Comparison of ENCODE assay signal across 1 cellular context in the genomic region with DNA sequence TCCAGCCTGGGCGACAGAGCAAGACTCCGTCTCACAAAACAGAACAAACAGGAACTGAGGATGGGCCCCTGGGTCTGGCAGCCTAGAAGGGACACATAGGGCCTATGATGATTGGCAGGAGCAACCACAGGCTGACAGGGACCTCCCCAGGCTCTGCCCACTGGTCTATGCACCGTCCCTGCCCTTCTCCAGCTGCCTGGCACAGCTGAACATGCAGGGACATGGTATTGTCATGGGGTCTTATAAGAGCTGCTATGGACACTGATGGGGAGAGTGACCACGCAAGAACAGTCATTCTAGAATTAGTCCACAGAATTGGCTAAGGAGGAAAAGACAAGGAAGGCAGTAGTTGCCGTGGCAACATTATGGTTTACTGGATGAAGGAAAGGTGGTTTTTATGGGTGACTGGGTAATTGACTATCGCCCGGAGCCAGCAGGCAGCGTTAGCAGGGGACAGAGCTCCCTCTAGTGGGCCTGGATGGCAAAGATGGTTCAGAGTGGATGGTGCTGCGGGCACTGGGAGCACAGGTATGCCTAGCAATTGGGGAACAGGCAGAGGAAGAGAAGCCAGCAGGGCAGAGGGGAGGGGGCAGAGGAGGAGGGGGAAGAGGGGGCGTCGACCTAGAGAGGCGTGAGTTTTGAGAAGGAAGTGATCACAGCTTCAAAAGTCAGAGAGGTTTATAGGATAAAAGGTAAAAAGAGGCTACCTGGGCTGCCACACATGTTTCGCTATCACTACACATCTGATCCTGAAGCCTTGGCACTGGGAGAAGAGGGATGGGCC.
TF ChIP-seq lines count a peak whose summit lies in the region.

No MANE protein-coding gene starts in this region.

TF ChIP-seq in HepG2, 621 proteins besides CTCF, POLR2A, EP300 and RAD21 (continues in another document):
- TF ChIP-seq MIER3 (CRISPR knock-in tag; IDR thresholded peaks at IDR 0.05; ENCODE audit: borderline replicate concordance): no peak
- TF ChIP-seq ZNF530 (CRISPR knock-in tag; IDR thresholded peaks at IDR 0.05; ENCODE audit: low read depth): no peak
- TF ChIP-seq, protein P1, sequence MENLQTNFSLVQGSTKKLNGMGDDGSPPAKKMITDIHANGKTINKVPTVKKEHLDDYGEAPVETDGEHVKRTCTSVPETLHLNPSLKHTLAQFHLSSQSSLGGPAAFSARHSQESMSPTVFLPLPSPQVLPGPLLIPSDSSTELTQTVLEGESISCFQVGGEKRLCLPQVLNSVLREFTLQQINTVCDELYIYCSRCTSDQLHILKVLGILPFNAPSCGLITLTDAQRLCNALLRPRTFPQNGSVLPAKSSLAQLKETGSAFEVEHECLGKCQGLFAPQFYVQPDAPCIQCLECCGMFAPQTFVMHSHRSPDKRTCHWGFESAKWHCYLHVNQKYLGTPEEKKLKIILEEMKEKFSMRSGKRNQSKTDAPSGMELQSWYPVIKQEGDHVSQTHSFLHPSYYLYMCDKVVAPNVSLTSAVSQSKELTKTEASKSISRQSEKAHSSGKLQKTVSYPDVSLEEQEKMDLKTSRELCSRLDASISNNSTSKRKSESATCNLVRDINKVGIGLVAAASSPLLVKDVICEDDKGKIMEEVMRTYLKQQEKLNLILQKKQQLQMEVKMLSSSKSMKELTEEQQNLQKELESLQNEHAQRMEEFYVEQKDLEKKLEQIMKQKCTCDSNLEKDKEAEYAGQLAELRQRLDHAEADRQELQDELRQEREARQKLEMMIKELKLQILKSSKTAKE (CRISPR knock-in tag; IDR thresholded peaks at IDR 0.05; ENCODE audit: borderline replicate concordance): no peak
- TF ChIP-seq HNRNPK (IDR thresholded peaks at IDR 0.05; ENCODE audit: low read depth, low read length, poor library complexity, severe bottlenecking): no peak
- TF ChIP-seq NCOR1 (IDR thresholded peaks at IDR 0.05; ENCODE audit: borderline replicate concordance, low read length): no peak
- peak; percentile 68 for TF ChIP-seq XRCC5 (optimal IDR thresholded peaks at IDR 0.05; ENCODE audit: low read length)
- TF ChIP-seq STAG1 (CRISPR knock-in tag; IDR thresholded peaks at IDR 0.05): peak; percentile 87
- TF ChIP-seq ISL2 (CRISPR knock-in tag; IDR thresholded peaks at IDR 0.05): no peak
- no peak for TF ChIP-seq ZNF292 (CRISPR knock-in tag; IDR thresholded peaks at IDR 0.05; ENCODE audit: borderline replicate concordance, low read depth)
- TF ChIP-seq, protein P2, sequence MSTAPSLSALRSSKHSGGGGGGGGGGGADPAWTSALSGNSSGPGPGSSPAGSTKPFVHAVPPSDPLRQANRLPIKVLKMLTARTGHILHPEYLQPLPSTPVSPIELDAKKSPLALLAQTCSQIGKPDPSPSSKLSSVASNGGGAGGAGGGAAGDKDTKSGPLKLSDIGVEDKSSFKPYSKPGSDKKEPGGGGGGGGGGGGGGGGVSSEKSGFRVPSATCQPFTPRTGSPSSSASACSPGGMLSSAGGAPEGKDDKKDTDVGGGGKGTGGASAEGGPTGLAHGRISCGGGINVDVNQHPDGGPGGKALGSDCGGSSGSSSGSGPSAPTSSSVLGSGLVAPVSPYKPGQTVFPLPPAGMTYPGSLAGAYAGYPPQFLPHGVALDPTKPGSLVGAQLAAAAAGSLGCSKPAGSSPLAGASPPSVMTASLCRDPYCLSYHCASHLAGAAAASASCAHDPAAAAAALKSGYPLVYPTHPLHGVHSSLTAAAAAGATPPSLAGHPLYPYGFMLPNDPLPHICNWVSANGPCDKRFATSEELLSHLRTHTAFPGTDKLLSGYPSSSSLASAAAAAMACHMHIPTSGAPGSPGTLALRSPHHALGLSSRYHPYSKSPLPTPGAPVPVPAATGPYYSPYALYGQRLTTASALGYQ (CRISPR knock-in tag; IDR thresholded peaks at IDR 0.05): no peak
- TF ChIP-seq, protein P3, sequence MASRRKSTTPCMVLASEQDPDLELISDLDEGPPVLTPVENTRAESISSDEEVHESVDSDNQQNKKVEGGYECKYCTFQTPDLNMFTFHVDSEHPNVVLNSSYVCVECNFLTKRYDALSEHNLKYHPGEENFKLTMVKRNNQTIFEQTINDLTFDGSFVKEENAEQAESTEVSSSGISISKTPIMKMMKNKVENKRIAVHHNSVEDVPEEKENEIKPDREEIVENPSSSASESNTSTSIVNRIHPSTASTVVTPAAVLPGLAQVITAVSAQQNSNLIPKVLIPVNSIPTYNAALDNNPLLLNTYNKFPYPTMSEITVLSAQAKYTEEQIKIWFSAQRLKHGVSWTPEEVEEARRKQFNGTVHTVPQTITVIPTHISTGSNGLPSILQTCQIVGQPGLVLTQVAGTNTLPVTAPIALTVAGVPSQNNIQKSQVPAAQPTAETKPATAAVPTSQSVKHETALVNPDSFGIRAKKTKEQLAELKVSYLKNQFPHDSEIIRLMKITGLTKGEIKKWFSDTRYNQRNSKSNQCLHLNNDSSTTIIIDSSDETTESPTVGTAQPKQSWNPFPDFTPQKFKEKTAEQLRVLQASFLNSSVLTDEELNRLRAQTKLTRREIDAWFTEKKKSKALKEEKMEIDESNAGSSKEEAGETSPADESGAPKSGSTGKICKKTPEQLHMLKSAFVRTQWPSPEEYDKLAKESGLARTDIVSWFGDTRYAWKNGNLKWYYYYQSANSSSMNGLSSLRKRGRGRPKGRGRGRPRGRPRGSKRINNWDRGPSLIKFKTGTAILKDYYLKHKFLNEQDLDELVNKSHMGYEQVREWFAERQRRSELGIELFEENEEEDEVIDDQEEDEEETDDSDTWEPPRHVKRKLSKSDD (CRISPR knock-in tag; IDR thresholded peaks at IDR 0.05; ENCODE audit: low read depth): no peak
- TF ChIP-seq NR2F6 (IDR thresholded peaks at IDR 0.05): no peak
- TF ChIP-seq NR2F6 (CRISPR knock-in tag; IDR thresholded peaks at IDR 0.05): no peak
- TF ChIP-seq HOXD1 (CRISPR knock-in tag; IDR thresholded peaks at IDR 0.05): no peak
- no peak for TF ChIP-seq ZSCAN31 (CRISPR knock-in tag; IDR thresholded peaks at IDR 0.05; ENCODE audit: low read depth)
- TF ChIP-seq PCBP1 (IDR thresholded peaks at IDR 0.05; ENCODE audit: borderline replicate concordance, low read depth, low read length): no peak
- no peak for TF ChIP-seq SRF (IDR thresholded peaks at IDR 0.05; ENCODE audit: low read depth, low read length)
- TF ChIP-seq, protein P4, sequence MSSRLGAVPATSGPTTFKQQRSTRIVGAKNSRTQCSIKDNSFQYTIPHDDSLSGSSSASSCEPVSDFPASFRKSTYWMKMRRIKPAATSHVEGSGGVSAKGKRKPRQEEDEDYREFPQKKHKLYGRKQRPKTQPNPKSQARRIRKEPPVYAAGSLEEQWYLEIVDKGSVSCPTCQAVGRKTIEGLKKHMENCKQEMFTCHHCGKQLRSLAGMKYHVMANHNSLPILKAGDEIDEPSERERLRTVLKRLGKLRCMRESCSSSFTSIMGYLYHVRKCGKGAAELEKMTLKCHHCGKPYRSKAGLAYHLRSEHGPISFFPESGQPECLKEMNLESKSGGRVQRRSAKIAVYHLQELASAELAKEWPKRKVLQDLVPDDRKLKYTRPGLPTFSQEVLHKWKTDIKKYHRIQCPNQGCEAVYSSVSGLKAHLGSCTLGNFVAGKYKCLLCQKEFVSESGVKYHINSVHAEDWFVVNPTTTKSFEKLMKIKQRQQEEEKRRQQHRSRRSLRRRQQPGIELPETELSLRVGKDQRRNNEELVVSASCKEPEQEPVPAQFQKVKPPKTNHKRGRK (CRISPR knock-in tag; IDR thresholded peaks at IDR 0.05): no peak
- TF ChIP-seq, protein P5, sequence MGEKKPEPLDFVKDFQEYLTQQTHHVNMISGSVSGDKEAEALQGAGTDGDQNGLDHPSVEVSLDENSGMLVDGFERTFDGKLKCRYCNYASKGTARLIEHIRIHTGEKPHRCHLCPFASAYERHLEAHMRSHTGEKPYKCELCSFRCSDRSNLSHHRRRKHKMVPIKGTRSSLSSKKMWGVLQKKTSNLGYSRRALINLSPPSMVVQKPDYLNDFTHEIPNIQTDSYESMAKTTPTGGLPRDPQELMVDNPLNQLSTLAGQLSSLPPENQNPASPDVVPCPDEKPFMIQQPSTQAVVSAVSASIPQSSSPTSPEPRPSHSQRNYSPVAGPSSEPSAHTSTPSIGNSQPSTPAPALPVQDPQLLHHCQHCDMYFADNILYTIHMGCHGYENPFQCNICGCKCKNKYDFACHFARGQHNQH (CRISPR knock-in tag; IDR thresholded peaks at IDR 0.05): no peak
- TF ChIP-seq ZNF724P (CRISPR knock-in tag; IDR thresholded peaks at IDR 0.05; ENCODE audit: borderline replicate concordance): no peak
- peak; percentile 33; the same call in 1 of the 2 replicates for TF ChIP-seq SALL1 (CRISPR knock-in tag; IDR thresholded peaks at IDR 0.05)
- TF ChIP-seq FOXA3 (CRISPR knock-in tag; IDR thresholded peaks at IDR 0.05): no peak
- TF ChIP-seq ZC3H4 (CRISPR knock-in tag; IDR thresholded peaks at IDR 0.05; ENCODE audit: borderline replicate concordance): no peak
- TF ChIP-seq ZNF496 (CRISPR knock-in tag; IDR thresholded peaks at IDR 0.05; ENCODE audit: insufficient replicate concordance): no peak
- no peak for TF ChIP-seq JUND (CRISPR knock-in tag; IDR thresholded peaks at IDR 0.05)
- no peak for TF ChIP-seq RFXAP (CRISPR knock-in tag; IDR thresholded peaks at IDR 0.05; ENCODE audit: borderline replicate concordance)
- TF ChIP-seq NR2F1 (CRISPR knock-in tag; IDR thresholded peaks at IDR 0.05): no peak
- TF ChIP-seq, protein P6, sequence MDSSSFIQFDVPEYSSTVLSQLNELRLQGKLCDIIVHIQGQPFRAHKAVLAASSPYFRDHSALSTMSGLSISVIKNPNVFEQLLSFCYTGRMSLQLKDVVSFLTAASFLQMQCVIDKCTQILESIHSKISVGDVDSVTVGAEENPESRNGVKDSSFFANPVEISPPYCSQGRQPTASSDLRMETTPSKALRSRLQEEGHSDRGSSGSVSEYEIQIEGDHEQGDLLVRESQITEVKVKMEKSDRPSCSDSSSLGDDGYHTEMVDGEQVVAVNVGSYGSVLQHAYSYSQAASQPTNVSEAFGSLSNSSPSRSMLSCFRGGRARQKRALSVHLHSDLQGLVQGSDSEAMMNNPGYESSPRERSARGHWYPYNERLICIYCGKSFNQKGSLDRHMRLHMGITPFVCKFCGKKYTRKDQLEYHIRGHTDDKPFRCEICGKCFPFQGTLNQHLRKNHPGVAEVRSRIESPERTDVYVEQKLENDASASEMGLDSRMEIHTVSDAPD (CRISPR knock-in tag; IDR thresholded peaks at IDR 0.05): no peak
- no peak for TF ChIP-seq SOX5 (CRISPR knock-in tag; IDR thresholded peaks at IDR 0.05; ENCODE audit: borderline replicate concordance)
- TF ChIP-seq ZNF713 (CRISPR knock-in tag; IDR thresholded peaks at IDR 0.05): no peak
- no peak for TF ChIP-seq ZNF10 (CRISPR knock-in tag; IDR thresholded peaks at IDR 0.05; ENCODE audit: borderline replicate concordance, low read depth)
- TF ChIP-seq FOXM1 (CRISPR knock-in tag; IDR thresholded peaks at IDR 0.05): no peak
- TF ChIP-seq PRMT3 (CRISPR knock-in tag; IDR thresholded peaks at IDR 0.05; ENCODE audit: borderline replicate concordance, low read depth): no peak
- TF ChIP-seq FOXK1 (CRISPR knock-in tag; IDR thresholded peaks at IDR 0.05; ENCODE audit: borderline replicate concordance, low read depth): no peak
- TF ChIP-seq, protein P7, sequence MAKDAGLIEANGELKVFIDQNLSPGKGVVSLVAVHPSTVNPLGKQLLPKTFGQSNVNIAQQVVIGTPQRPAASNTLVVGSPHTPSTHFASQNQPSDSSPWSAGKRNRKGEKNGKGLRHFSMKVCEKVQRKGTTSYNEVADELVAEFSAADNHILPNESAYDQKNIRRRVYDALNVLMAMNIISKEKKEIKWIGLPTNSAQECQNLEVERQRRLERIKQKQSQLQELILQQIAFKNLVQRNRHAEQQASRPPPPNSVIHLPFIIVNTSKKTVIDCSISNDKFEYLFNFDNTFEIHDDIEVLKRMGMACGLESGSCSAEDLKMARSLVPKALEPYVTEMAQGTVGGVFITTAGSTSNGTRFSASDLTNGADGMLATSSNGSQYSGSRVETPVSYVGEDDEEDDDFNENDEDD (CRISPR knock-in tag; IDR thresholded peaks at IDR 0.05; ENCODE audit: borderline replicate concordance): no peak
- 0 out of 2 replicates have a peak, but pooled peaks have one; percentile 49 for TF ChIP-seq IRF2 (CRISPR knock-in tag; IDR thresholded peaks at IDR 0.05)
- TF ChIP-seq ZNF3 (CRISPR knock-in tag; IDR thresholded peaks at IDR 0.05): no peak
- TF ChIP-seq ZNF780A (CRISPR knock-in tag; IDR thresholded peaks at IDR 0.05): no peak
- TF ChIP-seq ZNF30 (CRISPR knock-in tag; IDR thresholded peaks at IDR 0.05): no peak
- TF ChIP-seq, protein P8, sequence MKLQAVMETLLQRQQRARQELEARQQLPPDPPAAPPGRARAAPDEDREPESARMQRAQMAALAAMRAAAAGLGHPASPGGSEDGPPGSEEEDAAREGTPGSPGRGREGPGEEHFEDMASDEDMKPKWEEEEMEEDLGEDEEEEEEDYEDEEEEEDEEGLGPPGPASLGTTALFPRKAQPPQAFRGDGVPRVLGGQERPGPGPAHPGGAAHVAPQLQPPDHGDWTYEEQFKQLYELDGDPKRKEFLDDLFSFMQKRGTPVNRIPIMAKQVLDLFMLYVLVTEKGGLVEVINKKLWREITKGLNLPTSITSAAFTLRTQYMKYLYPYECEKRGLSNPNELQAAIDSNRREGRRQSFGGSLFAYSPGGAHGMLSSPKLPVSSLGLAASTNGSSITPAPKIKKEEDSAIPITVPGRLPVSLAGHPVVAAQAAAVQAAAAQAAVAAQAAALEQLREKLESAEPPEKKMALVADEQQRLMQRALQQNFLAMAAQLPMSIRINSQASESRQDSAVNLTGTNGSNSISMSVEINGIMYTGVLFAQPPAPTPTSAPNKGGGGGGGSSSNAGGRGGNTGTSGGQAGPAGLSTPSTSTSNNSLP (IDR thresholded peaks at IDR 0.05; ENCODE audit: low read depth, low read length): no peak
- no peak for TF ChIP-seq ZNF737 (CRISPR knock-in tag; IDR thresholded peaks at IDR 0.05; ENCODE audit: borderline replicate concordance)
- no peak for TF ChIP-seq GTF3A (CRISPR knock-in tag; conservative IDR thresholded peaks at IDR 0.05)
- TF ChIP-seq NONO (IDR thresholded peaks at IDR 0.05): no peak
- TF ChIP-seq NONO (CRISPR knock-in tag; conservative IDR thresholded peaks at IDR 0.05): peak; percentile 66; the same call in 1 of the 2 replicates
- TF ChIP-seq, protein P9, sequence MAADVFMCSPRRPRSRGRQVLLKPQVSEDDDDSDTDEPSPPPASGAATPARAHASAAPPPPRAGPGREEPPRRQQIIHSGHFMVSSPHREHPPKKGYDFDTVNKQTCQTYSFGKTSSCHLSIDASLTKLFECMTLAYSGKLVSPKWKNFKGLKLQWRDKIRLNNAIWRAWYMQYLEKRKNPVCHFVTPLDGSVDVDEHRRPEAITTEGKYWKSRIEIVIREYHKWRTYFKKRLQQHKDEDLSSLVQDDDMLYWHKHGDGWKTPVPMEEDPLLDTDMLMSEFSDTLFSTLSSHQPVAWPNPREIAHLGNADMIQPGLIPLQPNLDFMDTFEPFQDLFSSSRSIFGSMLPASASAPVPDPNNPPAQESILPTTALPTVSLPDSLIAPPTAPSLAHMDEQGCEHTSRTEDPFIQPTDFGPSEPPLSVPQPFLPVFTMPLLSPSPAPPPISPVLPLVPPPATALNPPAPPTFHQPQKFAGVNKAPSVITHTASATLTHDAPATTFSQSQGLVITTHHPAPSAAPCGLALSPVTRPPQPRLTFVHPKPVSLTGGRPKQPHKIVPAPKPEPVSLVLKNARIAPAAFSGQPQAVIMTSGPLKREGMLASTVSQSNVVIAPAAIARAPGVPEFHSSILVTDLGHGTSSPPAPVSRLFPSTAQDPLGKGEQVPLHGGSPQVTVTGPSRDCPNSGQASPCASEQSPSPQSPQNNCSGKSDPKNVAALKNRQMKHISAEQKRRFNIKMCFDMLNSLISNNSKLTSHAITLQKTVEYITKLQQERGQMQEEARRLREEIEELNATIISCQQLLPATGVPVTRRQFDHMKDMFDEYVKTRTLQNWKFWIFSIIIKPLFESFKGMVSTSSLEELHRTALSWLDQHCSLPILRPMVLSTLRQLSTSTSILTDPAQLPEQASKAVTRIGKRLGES (CRISPR knock-in tag; IDR thresholded peaks at IDR 0.05; ENCODE audit: borderline replicate concordance): no peak
- TF ChIP-seq TP53 (CRISPR knock-in tag; conservative IDR thresholded peaks at IDR 0.05): no peak
- TF ChIP-seq DR1 (CRISPR knock-in tag; IDR thresholded peaks at IDR 0.05): no peak
- no peak for TF ChIP-seq WIZ (CRISPR knock-in tag; IDR thresholded peaks at IDR 0.05)
